1 cellular context compared by ENCODE assay signal in the genomic region with DNA sequence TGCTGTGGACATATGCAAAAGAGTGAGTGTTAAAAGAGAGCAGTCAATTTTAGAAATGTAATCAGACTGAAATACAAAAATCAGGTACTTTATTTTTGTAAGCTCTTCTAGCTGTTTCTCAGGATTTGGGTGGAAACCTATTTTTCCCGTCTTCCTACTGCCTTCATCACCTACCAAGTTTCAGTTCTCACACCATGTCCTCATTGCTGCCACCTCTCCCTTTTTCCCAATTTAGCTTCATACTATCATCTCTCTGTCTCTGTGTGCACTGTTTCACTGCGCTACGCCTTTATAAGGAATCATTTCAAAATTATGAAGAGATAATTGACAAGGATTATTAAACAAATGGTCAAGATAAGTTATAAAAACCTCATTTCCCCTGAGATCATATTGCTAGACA.
TF ChIP-seq lines count a peak whose summit lies in the region.

No MANE protein-coding gene starts in this region.

TF ChIP-seq in GM23338, 12 proteins besides CTCF, POLR2A, EP300 and RAD21 (continued from another document):
- TF ChIP-seq, protein P1, sequence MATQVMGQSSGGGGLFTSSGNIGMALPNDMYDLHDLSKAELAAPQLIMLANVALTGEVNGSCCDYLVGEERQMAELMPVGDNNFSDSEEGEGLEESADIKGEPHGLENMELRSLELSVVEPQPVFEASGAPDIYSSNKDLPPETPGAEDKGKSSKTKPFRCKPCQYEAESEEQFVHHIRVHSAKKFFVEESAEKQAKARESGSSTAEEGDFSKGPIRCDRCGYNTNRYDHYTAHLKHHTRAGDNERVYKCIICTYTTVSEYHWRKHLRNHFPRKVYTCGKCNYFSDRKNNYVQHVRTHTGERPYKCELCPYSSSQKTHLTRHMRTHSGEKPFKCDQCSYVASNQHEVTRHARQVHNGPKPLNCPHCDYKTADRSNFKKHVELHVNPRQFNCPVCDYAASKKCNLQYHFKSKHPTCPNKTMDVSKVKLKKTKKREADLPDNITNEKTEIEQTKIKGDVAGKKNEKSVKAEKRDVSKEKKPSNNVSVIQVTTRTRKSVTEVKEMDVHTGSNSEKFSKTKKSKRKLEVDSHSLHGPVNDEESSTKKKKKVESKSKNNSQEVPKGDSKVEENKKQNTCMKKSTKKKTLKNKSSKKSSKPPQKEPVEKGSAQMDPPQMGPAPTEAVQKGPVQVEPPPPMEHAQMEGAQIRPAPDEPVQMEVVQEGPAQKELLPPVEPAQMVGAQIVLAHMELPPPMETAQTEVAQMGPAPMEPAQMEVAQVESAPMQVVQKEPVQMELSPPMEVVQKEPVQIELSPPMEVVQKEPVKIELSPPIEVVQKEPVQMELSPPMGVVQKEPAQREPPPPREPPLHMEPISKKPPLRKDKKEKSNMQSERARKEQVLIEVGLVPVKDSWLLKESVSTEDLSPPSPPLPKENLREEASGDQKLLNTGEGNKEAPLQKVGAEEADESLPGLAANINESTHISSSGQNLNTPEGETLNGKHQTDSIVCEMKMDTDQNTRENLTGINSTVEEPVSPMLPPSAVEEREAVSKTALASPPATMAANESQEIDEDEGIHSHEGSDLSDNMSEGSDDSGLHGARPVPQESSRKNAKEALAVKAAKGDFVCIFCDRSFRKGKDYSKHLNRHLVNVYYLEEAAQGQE (IDR thresholded peaks at IDR 0.05; ENCODE audit: unreplicated experiment): no peak
- TF ChIP-seq EZH2 (IDR thresholded peaks at IDR 0.05; ENCODE audit: low read depth, unreplicated experiment): no peak
- no peak for TF ChIP-seq JUNB (IDR thresholded peaks at IDR 0.05; ENCODE audit: unreplicated experiment)
